Comparison of ENCODE assay signal across 6 cellular contexts in the genomic region with DNA sequence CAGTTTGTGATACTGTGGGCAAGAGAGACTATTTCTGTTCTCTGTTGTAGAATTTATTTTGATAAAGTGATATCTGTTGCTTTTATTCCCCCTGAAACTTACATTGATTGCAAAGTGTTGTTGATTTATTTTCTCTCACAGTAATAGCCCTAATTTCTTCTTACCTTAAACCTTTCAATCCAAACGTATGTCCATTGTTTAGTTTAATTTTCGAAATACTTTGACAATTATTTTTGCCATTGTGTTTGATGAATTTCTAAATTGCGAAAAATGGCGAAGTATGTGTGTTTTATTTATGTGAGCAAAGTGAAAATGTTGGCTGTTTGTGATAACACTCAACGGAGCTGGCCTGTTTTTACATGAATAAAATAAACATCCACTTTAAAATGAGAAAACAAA. TPM values are rescaled to one million over a fixed set of nuclear protein-coding genes. Genes with fewer than 3 reads are reported as not detected.
A peak's percentile ranks its signal among the peaks of the same experiment; 100 is the strongest.
DNase-seq lines count a peak whose midpoint lies in the region; ATAC-seq and TF ChIP-seq lines count a peak whose summit lies in the region.

No MANE protein-coding gene starts in this region.

- ATAC-seq in psoas muscle = no peak

- intact Hi-C loops in colonic mucosa (cut with DNase I) (no loop called here), psoas muscle (cut with DNase I) (loop anchor here (2.0 to 5.0 kb wide), 3 partner anchors 14 to 129 kb away; partner anchors contain the start of gene ZKSCAN4 (in 1 of the 2))

- no peaks in the 10 kb centered on the region for H3K4me1 ChIP-seq in colonic mucosa
- H3K4me1 ChIP-seq in psoas muscle = peaks cover 27% of the 10 kb centered on the region

- H3K9me3 ChIP-seq in colonic mucosa (no peaks in the 10 kb centered on the region), psoas muscle (no peaks in the 10 kb centered on the region)

- H3K36me3 ChIP-seq in H7 (replicated peaks; ENCODE audit: control insufficient read depth, insufficient read depth, low read length) (no peaks in the 10 kb centered on the region), colonic mucosa (no peaks in the 10 kb centered on the region), psoas muscle (ENCODE audit: insufficient read depth in 1 of 2, low read depth in 1 of 2) (peaks cover 2 to 7% of the 10 kb centered on the region in 2 donors)

- H3K9ac ChIP-seq in colonic mucosa (ENCODE audit: low read depth in 2 of 2, low read length in 2 of 2) = peak overlapping the region in 1 of 2 donors; percentile 78

- WGBS in psoas muscle, 3 donors = 8 to 14% (median 12%) methylated on average over 5 of the region's 5 CpGs

- H3K27ac ChIP-seq in colonic mucosa (peak overlapping the region; percentile 65), psoas muscle (peak overlapping the region; percentile 78)

- H3K27me3 ChIP-seq in H7 (ENCODE audit: control insufficient read depth, insufficient read depth, low read length) (no peaks in the 10 kb centered on the region), colonic mucosa (no peaks in the 10 kb centered on the region), psoas muscle (ENCODE audit: insufficient read depth in 3 of 3, low read length in 2 of 3) (no peaks in the 10 kb centered on the region)

- no peak for TF ChIP-seq CTCF in colonic mucosa (IDR thresholded peaks at IDR 0.05)
- no peak for TF ChIP-seq CTCF in psoas muscle (IDR thresholded peaks at IDR 0.05)

- no peak for DNase-seq in H7
- no peak for DNase-seq in colonic mucosa
- no peak for DNase-seq in psoas muscle
- no peak for DNase-seq in activated T-cell treated with anti-CD3 and anti-CD28 coated beads, Interleukin-2, amount 50 U/mL, for 1 hour
- no peak for DNase-seq in NCI-H146 (lab: John Stamatoyannopoulos, UW)
- DNase-seq in foreskin melanocyte = no peak

- peak overlapping the region; percentile 69 for H3K4me3 ChIP-seq in H7 (ENCODE audit: insufficient read depth, low read depth, low read length)
- H3K4me3 ChIP-seq in colonic mucosa = peak overlapping the region; percentile 82
- H3K4me3 ChIP-seq in psoas muscle = peak overlapping the region; percentile 77

RNA-seq across cellular contexts. Expression of gene ZSCAN26, which starts 0.4 kb away (rescaled TPM):
- total RNA-seq in H7 (2014; rRNA removed; shearing (Covaris generic)) = 11.0 and 14.8 TPM in 2 replicates
- total RNA-seq in colonic mucosa (1 to 10 TPM; 4.2 to 7.8 TPM), psoas muscle (10 to 100 TPM in 2 of 4 donors, 1 to 10 TPM in 2; 6.9 to 12.9 (median 10.1) TPM)
- 1 to 10 TPM; 4.2 to 8.0 (median 6.4) TPM for polyA plus RNA-seq in psoas muscle

RNA-seq across cellular contexts. Expression of gene NKAPL, which starts 7.5 kb away (rescaled TPM):
- total RNA-seq in H7 (2014; rRNA removed; shearing (Covaris generic)) = not detected in 2 replicates
- under 1 TPM; 0.25 to 0.29 TPM for total RNA-seq in colonic mucosa
- 1 to 10 TPM; 5.0 to 9.4 (median 6.0) TPM for total RNA-seq in psoas muscle
- 10 to 100 TPM in 2 of 3 donors, 1 to 10 TPM in 1; 8.1 to 27.3 (median 17.1) TPM for polyA plus RNA-seq in psoas muscle

RNA-seq across cellular contexts. Expression of gene ZKSCAN4, which starts 14.5 kb away (rescaled TPM):
- 5.6 and 6.7 TPM in 2 replicates for total RNA-seq in H7 (2014; rRNA removed; shearing (Covaris generic))
- total RNA-seq in colonic mucosa = 1 to 10 TPM; 4.9 to 5.2 TPM
- total RNA-seq in psoas muscle = 1 to 10 TPM; 1.0 to 2.2 (median 1.8) TPM
- 1 to 10 TPM in 2 of 3 donors, under 1 TPM in 1; 0.83 to 2.2 (median 1.2) TPM for polyA plus RNA-seq in psoas muscle

RNA-seq across cellular contexts. Expression of gene PGBD1, which starts 14.8 kb away (rescaled TPM):
- 6.3 and 6.8 TPM in 2 replicates for total RNA-seq in H7 (2014; rRNA removed; shearing (Covaris generic))
- 1 to 10 TPM; 1.0 to 2.0 TPM for total RNA-seq in colonic mucosa
- 1 to 10 TPM in 3 of 4 donors, under 1 TPM in 1; 0.93 to 2.6 (median 1.3) TPM for total RNA-seq in psoas muscle
- 1 to 10 TPM in 1 of 3 donors, under 1 TPM in 2; 0.62 to 1.3 (median 0.79) TPM for polyA plus RNA-seq in psoas muscle

RNA-seq across cellular contexts. Expression of gene ZSCAN9, which starts 41.5 kb away (rescaled TPM):
- 15.6 and 20.4 TPM in 2 replicates for total RNA-seq in H7 (2014; rRNA removed; shearing (Covaris generic))
- total RNA-seq in colonic mucosa (1 to 10 TPM; 8.9 to 9.8 TPM), psoas muscle (1 to 10 TPM; 5.2 to 6.9 (median 6.3) TPM)
- 10 to 100 TPM in 1 of 3 donors, 1 to 10 TPM in 2; 3.9 to 10.4 (median 7.4) TPM for polyA plus RNA-seq in psoas muscle
